ENCODE assay signal across 10 cellular contexts in genomic region chr20:17910828-17911294, GRCh38. TPM values are rescaled to one million over a fixed set of nuclear protein-coding genes. Genes with fewer than 3 reads are reported as not detected.
DNase-seq lines count a peak whose midpoint lies in the region; ATAC-seq and TF ChIP-seq lines count a peak whose summit lies in the region.
"Had no signal": no experiment of that assay in that cellular context is flagged by ENCODE, and none has a peak within 500 bp of the region (broad histone marks: within the 10 kb centered on the region; RNA-seq: fewer than 3 reads in every experiment).

No MANE protein-coding gene starts in this region.

- H3K4me3 Mint-ChIP-seq in stimulated activated effector memory CD8-positive, alpha-beta T cell treated with anti-CD3 and anti-CD28 coated beads, Interleukin-12 subunit alpha, Interleukin-12 subunit beta, amount 100 ng/mL, for 72 hours, result no peak overlapping the region

- H3K4me3 ChIP-seq in body of pancreas, result no peak overlapping the region

- DNase-seq in HT1080 (ENCODE audit: low read depth), result peak; percentile 60
- peak in 3 of 4 donors; percentile 40 to 67 (median 66) for DNase-seq in body of pancreas
- peak; percentile 92 for DNase-seq in kidney glomerular epithelial cell (lab: John Stamatoyannopoulos, UW)
- DNase-seq in stimulated activated effector memory CD8-positive, alpha-beta T cell treated with anti-CD3 and anti-CD28 coated beads, Interleukin-12 subunit alpha, Interleukin-12 subunit beta, amount 100 ng/mL, for 72 hours (ENCODE audit: low spot score in 2 of 2), result no peak
- DNase-seq in activated CD8-positive, alpha-beta memory T cell treated with anti-CD3 and anti-CD28 coated beads, Interleukin-2, amount 50 U/mL, for 48 hours, result no peak
- DNase-seq in germinal center (ENCODE audit: low spot score), result no peak
- DNase-seq in DMS 273 treated with DMSO at 0.1 percent for 48 hours (lab: John Stamatoyannopoulos, UW), result no peak
- DNase-seq: NCI-H446 treated with DMSO at 0.1 percent for 48 hours, occipital lobe had no signal

- ATAC-seq in body of pancreas (peak; percentile 91), HG03571 (IDR thresholded peaks at IDR 0.05; ENCODE audit: unreplicated experiment) (no peak)
- peak; percentile 65 for ATAC-seq in stimulated activated effector memory CD8-positive, alpha-beta T cell treated with anti-CD3 and anti-CD28 coated beads, Interleukin-12 subunit alpha, Interleukin-12 subunit beta, amount 100 ng/mL, for 72 hours

- peak; percentile 28 to 43 (median 33) for TF ChIP-seq POLR2A in body of pancreas (IDR thresholded peaks at IDR 0.05)

- no peak overlapping the region for H3K27ac Mint-ChIP-seq in stimulated activated effector memory CD8-positive, alpha-beta T cell treated with anti-CD3 and anti-CD28 coated beads, Interleukin-12 subunit alpha, Interleukin-12 subunit beta, amount 100 ng/mL, for 72 hours

- peak overlapping the region in 3 of 4 donors; percentile 10 to 36 (median 22) for H3K27ac ChIP-seq in body of pancreas

- peaks cover 4% of the 10 kb centered on the region for H3K4me1 ChIP-seq in body of pancreas

- H3K27me3 ChIP-seq in body of pancreas, result no peaks in the 10 kb centered on the region

- H3K9me3 Mint-ChIP-seq in stimulated activated effector memory CD8-positive, alpha-beta T cell treated with anti-CD3 and anti-CD28 coated beads, Interleukin-12 subunit alpha, Interleukin-12 subunit beta, amount 100 ng/mL, for 72 hours, result no peaks in the 10 kb centered on the region

- H3K9me3 ChIP-seq in body of pancreas, result no peaks in the 10 kb centered on the region

- WGBS in body of pancreas, 2 donors, result 42 to 44% methylated on average over 6 of the region's 6 CpGs

- TF ChIP-seq CTCF in body of pancreas (IDR thresholded peaks at IDR 0.05), result no peak

- no peaks in the 10 kb centered on the region for H3K36me3 Mint-ChIP-seq in stimulated activated effector memory CD8-positive, alpha-beta T cell treated with anti-CD3 and anti-CD28 coated beads, Interleukin-12 subunit alpha, Interleukin-12 subunit beta, amount 100 ng/mL, for 72 hours

- intact Hi-C loops in body of pancreas (cut with DNase I), result no loop called here

- no peaks in the 10 kb centered on the region for H3K36me3 ChIP-seq in body of pancreas (replicated peaks in 1 of 2; ENCODE audit: insufficient read depth in 1 of 2, low read depth in 2 of 2)

- H3K4me1 Mint-ChIP-seq in stimulated activated effector memory CD8-positive, alpha-beta T cell treated with anti-CD3 and anti-CD28 coated beads, Interleukin-12 subunit alpha, Interleukin-12 subunit beta, amount 100 ng/mL, for 72 hours, result peaks cover 8% of the 10 kb centered on the region

RNA-seq across cellular contexts. Expression of gene SNX5, which starts 57.7 kb away (rescaled TPM):
- 206 and 221 TPM in 2 replicates for total RNA-seq in HT1080 (2014; rRNA removed; shearing (Covaris generic))
- polyA plus RNA-seq in HT1080 (2015; cell fraction: cytosol; rRNA removed), result 180 and 223 TPM in 2 replicates
- polyA plus RNA-seq in HT1080 (2015; cell fraction: nucleus; rRNA removed), result 343 and 398 TPM in 2 replicates
- 10 to 100 TPM; 61.3 to 84.3 TPM for total RNA-seq in body of pancreas

RNA-seq across cellular contexts. Expression of gene MGME1, which starts 58.0 kb away (rescaled TPM):
- 34.9 and 38.7 TPM in 2 replicates for total RNA-seq in HT1080 (2014; rRNA removed; shearing (Covaris generic))
- polyA plus RNA-seq in HT1080 (2015; cell fraction: cytosol; rRNA removed), result 26.0 and 32.1 TPM in 2 replicates
- polyA plus RNA-seq in HT1080 (2015; cell fraction: nucleus; rRNA removed), result 41.8 and 45.4 TPM in 2 replicates
- total RNA-seq in body of pancreas, result 1 to 10 TPM; 3.0 to 6.5 TPM

Comparison
In these comparisons a context has a peak if more than half of its experiments do, and no peak if none do; other contexts are left out.
1. DNase-seq: peak in HT1080 (single experiment), body of pancreas (3 of 4) and kidney glomerular epithelial cell (single experiment); none in stimulated activated effector memory CD8-positive, alpha-beta T cell treated with anti-CD3 and anti-CD28 coated beads, Interleukin-12 subunit alpha, Interleukin-12 subunit beta, amount 100 ng/mL, for 72 hours (0 of 2), activated CD8-positive, alpha-beta memory T cell treated with anti-CD3 and anti-CD28 coated beads, Interleukin-2, amount 50 U/mL, for 48 hours (single experiment), germinal center (single experiment) and DMS 273 treated with DMSO at 0.1 percent for 48 hours (single experiment).